Comparison of ENCODE assay signal across 11 cellular contexts in the genomic region with DNA sequence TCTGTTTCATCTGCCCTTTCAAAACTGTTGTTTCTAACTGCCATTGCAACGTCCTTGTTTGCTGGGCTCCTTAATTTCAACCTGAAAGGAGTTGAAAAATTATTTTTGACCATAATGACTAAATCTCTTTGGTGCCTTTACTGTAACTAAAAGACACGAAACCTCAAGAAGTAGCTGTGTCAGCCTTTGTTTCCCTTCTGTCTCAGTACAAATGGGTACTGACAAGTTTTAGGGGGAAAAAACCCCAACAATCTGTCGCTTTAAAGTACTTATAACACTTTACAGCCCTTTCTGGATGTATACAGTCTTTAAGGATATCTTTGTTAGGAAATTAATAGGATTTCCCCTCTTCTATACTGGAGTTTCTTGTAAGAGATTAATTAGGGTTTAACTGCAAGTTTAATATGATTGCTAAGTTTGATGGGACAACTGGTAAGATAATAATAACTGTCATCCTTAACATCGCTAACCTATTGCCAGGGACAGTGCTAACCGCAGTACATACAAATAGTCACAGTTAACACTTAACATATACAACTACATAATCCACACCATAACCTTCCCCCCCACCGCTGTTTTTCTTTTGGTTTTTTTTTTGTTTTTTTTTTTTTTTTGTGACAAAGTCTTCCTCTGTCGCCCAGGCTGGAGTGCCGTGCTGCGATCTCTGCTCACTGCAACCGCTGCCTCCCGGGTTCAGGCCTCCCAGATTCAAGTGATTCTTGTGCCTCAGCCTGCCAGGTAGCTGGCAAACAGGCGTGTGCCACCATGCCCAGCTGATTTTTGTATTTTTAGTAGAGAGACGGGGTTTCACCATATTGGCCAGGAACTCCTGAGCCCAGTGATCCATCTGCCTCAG. TPM values are rescaled to one million over a fixed set of nuclear protein-coding genes. Genes with fewer than 3 reads are reported as not detected.
DNase-seq lines count a peak whose midpoint lies in the region; TF ChIP-seq lines count a peak whose summit lies in the region.
"Had no signal": no experiment of that assay in that cellular context is flagged by ENCODE, and none has a peak within 500 bp of the region (broad histone marks: within the 10 kb centered on the region; RNA-seq: fewer than 3 reads in every experiment).

No MANE protein-coding gene starts in this region.

- no peak for DNase-seq in activated CD4-positive, alpha-beta T cell treated with anti-CD3 and anti-CD28 coated beads, Interleukin-2, amount 10 ng/mL, durations not matched to agents 7 days and 5 days
- no peak for DNase-seq in activated CD4-positive, alpha-beta T cell treated with anti-CD3 and anti-CD28 coated beads for 4 hours
- DNase-seq in breast epithelium (ENCODE audit: low spot score in 2 of 2) (no peak), mesothelial cell of epicardium (ENCODE audit: low spot score in 2 of 2, unreplicated experiment in 2 of 2) (no peak), tibial artery (no peak), COR-L47 (lab: John Stamatoyannopoulos, UW) (no peak), NCI-H2171 treated with DMSO at 0.1 percent for 48 hours (lab: John Stamatoyannopoulos, UW) (no peak), NCI-H146 treated with DMSO at 0.1 percent for 48 hours (lab: John Stamatoyannopoulos, UW; ENCODE audit: unreplicated experiment) (no peak)
- DNase-seq: activated CD4-positive, alpha-beta T cell treated with anti-CD3 and anti-CD28 coated beads, Interleukin-2, amount 50 U/mL, for 1 hour; central memory CD4-positive, alpha-beta T cell had no signal

- no peak overlapping the region for H3K27ac Mint-ChIP-seq in activated CD4-positive, alpha-beta T cell treated with anti-CD3 and anti-CD28 coated beads, Interleukin-2, amount 10 ng/mL, durations not matched to agents 7 days and 5 days
- peak overlapping the region; percentile 78 for H3K27ac Mint-ChIP-seq in mesothelial cell of epicardium

- H3K4me1 ChIP-seq in breast epithelium: peaks cover 11 to 13% of the 10 kb centered on the region in 2 donors
- peaks cover 0 to 59% (median 9%) of the 10 kb centered on the region in 4 donors for H3K4me1 ChIP-seq in tibial artery

- CTCF ChIA-PET in activated CD4-positive, alpha-beta T cell treated with anti-CD3 and anti-CD28 coated beads, Interleukin-2, amount 10 ng/mL, durations not matched to agents 7 days and 5 days (lab: Charles Lee): interaction anchor here (0.6 to 0.7 kb wide), 2 partner anchors 29 to 595 kb away, joined by 3 to 5 read pairs; no protein-coding TSS in a partner anchor

- intact Hi-C loops in breast epithelium (cut with DNase I; ENCODE audit: low total_unique reads): no loop called here
- intact Hi-C loops in tibial artery (cut with DNase I; ENCODE audit: low total_unique reads): loop anchor here (5.0 kb wide), 1 partner anchor 42 kb away; a partner anchor contains a TSS

- POLR2A ChIA-PET in activated CD4-positive, alpha-beta T cell treated with anti-CD3 and anti-CD28 coated beads, Interleukin-2, amount 10 ng/mL, durations not matched to agents 7 days and 5 days (lab: Charles Lee): no interaction called here

- H3K27me3 ChIP-seq in breast epithelium (no peaks in the 10 kb centered on the region), tibial artery (no peaks in the 10 kb centered on the region)

- peak overlapping the region; percentile 46 to 74 (median 62) for H3K4me3 ChIP-seq in breast epithelium
- peak overlapping the region; percentile 56 to 61 for H3K4me3 ChIP-seq in tibial artery

- TF ChIP-seq CTCF in breast epithelium (IDR thresholded peaks at IDR 0.05) (no peak), mesothelial cell of epicardium (IDR thresholded peaks at IDR 0.05; ENCODE audit: unreplicated experiment) (no peak), tibial artery (IDR thresholded peaks at IDR 0.05) (no peak)

- H3K4me1 Mint-ChIP-seq in activated CD4-positive, alpha-beta T cell treated with anti-CD3 and anti-CD28 coated beads, Interleukin-2, amount 10 ng/mL, durations not matched to agents 7 days and 5 days: peaks cover 9% of the 10 kb centered on the region
- peaks cover 57% of the 10 kb centered on the region for H3K4me1 Mint-ChIP-seq in mesothelial cell of epicardium

- H3K9me3 ChIP-seq in breast epithelium (no peaks in the 10 kb centered on the region), tibial artery (no peaks in the 10 kb centered on the region)

- no peaks in the 10 kb centered on the region for H3K9me3 Mint-ChIP-seq in activated CD4-positive, alpha-beta T cell treated with anti-CD3 and anti-CD28 coated beads, Interleukin-2, amount 10 ng/mL, durations not matched to agents 7 days and 5 days
- no peaks in the 10 kb centered on the region for H3K9me3 Mint-ChIP-seq in mesothelial cell of epicardium

- no peaks in the 10 kb centered on the region for H3K36me3 Mint-ChIP-seq in activated CD4-positive, alpha-beta T cell treated with anti-CD3 and anti-CD28 coated beads, Interleukin-2, amount 10 ng/mL, durations not matched to agents 7 days and 5 days (ENCODE audit: low read depth)
- no peaks in the 10 kb centered on the region for H3K36me3 Mint-ChIP-seq in mesothelial cell of epicardium

- no peak for TF ChIP-seq POLR2A in breast epithelium (IDR thresholded peaks at IDR 0.05)

- peak overlapping the region; percentile 81 to 88 for H3K27ac ChIP-seq in breast epithelium
- peak overlapping the region; percentile 74 to 78 for H3K27ac ChIP-seq in tibial artery

- H3K36me3 ChIP-seq in breast epithelium: no peaks in the 10 kb centered on the region
- no peaks in the 10 kb centered on the region for H3K36me3 ChIP-seq in tibial artery

- H3K27me3 Mint-ChIP-seq in activated CD4-positive, alpha-beta T cell treated with anti-CD3 and anti-CD28 coated beads, Interleukin-2, amount 10 ng/mL, durations not matched to agents 7 days and 5 days: peaks cover 78% of the 10 kb centered on the region
- H3K27me3 Mint-ChIP-seq in mesothelial cell of epicardium (ENCODE audit: low read depth): peaks cover 29% of the 10 kb centered on the region

- peak overlapping the region; percentile 8 for H3K4me3 Mint-ChIP-seq in activated CD4-positive, alpha-beta T cell treated with anti-CD3 and anti-CD28 coated beads, Interleukin-2, amount 10 ng/mL, durations not matched to agents 7 days and 5 days
- peak overlapping the region; percentile 73 for H3K4me3 Mint-ChIP-seq in mesothelial cell of epicardium

RNA-seq across cellular contexts. Expression of a gene that starts 1.7 kb away (rescaled TPM):
- not detected for total RNA-seq in activated CD4-positive, alpha-beta T cell treated with anti-CD3 and anti-CD28 coated beads, Interleukin-2, amount 10 ng/mL, durations not matched to agents 7 days and 5 days
- 10 to 100 TPM in 1 of 3 donors, 1 to 10 TPM in 2; 5.6 to 15.4 (median 7.4) TPM for total RNA-seq in breast epithelium
- 30.5 to 33.7 TPM (median 32.8 TPM) in 3 replicates for total RNA-seq in mesothelial cell of epicardium
- total RNA-seq: HT-29 had no signal

RNA-seq across cellular contexts. Expression of a gene that starts 41.3 kb away (rescaled TPM):
- total RNA-seq in activated CD4-positive, alpha-beta T cell treated with anti-CD3 and anti-CD28 coated beads, Interleukin-2, amount 10 ng/mL, durations not matched to agents 7 days and 5 days: 10 to 100 TPM; 22.1 to 24.2 TPM
- 10 to 100 TPM in 2 of 3 donors, 1 to 10 TPM in 1; 9.6 to 19.3 (median 17.4) TPM for total RNA-seq in breast epithelium
- total RNA-seq in mesothelial cell of epicardium: 17.0 to 22.0 TPM (median 18.6 TPM) in 3 replicates

Comparison
In these comparisons a context has a peak if more than half of its experiments do, and no peak if none do; other contexts are left out.
1. RNA of a gene that starts 1.7 kb away (total RNA-seq): 30.5 to 33.7 TPM in mesothelial cell of epicardium and 5.6 to 15.4 TPM in breast epithelium; not detected in activated CD4-positive, alpha-beta T cell treated with anti-CD3 and anti-CD28 coated beads, Interleukin-2, amount 10 ng/mL, durations not matched to agents 7 days and 5 days; every median in the first group is over 4 times any median in the second.